Comparison of ENCODE assay signal across 1 cellular context in the genomic region with DNA sequence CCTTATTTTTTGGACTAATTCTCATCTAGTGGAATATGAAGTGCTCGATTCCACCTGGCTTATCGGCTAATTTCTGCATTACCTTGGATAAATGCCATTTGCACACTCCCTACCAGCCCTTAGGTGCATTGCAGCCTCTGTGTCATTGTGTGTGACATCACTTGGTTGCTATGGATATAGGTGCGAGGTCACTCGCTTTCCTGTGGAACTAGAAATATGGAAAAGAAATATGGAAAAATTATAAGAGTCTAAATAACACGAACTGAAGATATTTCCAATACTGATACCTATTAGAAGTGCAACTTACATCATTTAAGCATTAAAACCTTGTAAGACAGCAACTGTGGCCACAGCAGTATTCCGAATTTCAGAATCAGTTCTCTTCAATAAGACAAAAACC.
TF ChIP-seq lines count a peak whose summit lies in the region.

No MANE protein-coding gene starts in this region.

TF ChIP-seq in WTC11, 78 proteins besides CTCF, POLR2A, EP300 and RAD21 (continued from another document):
- TF ChIP-seq, protein P1, sequence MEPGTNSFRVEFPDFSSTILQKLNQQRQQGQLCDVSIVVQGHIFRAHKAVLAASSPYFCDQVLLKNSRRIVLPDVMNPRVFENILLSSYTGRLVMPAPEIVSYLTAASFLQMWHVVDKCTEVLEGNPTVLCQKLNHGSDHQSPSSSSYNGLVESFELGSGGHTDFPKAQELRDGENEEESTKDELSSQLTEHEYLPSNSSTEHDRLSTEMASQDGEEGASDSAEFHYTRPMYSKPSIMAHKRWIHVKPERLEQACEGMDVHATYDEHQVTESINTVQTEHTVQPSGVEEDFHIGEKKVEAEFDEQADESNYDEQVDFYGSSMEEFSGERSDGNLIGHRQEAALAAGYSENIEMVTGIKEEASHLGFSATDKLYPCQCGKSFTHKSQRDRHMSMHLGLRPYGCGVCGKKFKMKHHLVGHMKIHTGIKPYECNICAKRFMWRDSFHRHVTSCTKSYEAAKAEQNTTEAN (CRISPR knock-in tag; IDR thresholded peaks at IDR 0.05): no peak
- TF ChIP-seq KAT7 (CRISPR knock-in tag; IDR thresholded peaks at IDR 0.05; ENCODE audit: borderline replicate concordance) (no peak), ZNF263 (CRISPR knock-in tag; IDR thresholded peaks at IDR 0.05; ENCODE audit: low read depth) (no peak), OVOL2 (CRISPR knock-in tag; IDR thresholded peaks at IDR 0.05; ENCODE audit: borderline replicate concordance) (no peak), ZNF121 (CRISPR knock-in tag; IDR thresholded peaks at IDR 0.05) (no peak), GRHL2 (CRISPR knock-in tag; IDR thresholded peaks at IDR 0.05; ENCODE audit: insufficient replicate concordance, severe bottlenecking) (no peak)
- TF ChIP-seq, protein P2, sequence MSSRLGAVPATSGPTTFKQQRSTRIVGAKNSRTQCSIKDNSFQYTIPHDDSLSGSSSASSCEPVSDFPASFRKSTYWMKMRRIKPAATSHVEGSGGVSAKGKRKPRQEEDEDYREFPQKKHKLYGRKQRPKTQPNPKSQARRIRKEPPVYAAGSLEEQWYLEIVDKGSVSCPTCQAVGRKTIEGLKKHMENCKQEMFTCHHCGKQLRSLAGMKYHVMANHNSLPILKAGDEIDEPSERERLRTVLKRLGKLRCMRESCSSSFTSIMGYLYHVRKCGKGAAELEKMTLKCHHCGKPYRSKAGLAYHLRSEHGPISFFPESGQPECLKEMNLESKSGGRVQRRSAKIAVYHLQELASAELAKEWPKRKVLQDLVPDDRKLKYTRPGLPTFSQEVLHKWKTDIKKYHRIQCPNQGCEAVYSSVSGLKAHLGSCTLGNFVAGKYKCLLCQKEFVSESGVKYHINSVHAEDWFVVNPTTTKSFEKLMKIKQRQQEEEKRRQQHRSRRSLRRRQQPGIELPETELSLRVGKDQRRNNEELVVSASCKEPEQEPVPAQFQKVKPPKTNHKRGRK (CRISPR knock-in tag; IDR thresholded peaks at IDR 0.05; ENCODE audit: borderline replicate concordance): no peak
